Comparison of ENCODE assay signal across 9 cellular contexts in genomic region chr3:48467110-48467454, GRCh38. TPM values are rescaled to one million over a fixed set of nuclear protein-coding genes. Genes with fewer than 3 reads are reported as not detected.
DNase-seq lines count a peak whose midpoint lies in the region; ATAC-seq and TF ChIP-seq lines count a peak whose summit lies in the region.
"Had no signal": no experiment of that assay in that cellular context is flagged by ENCODE, and none has a peak within 500 bp of the region (broad histone marks: within the 10 kb centered on the region; RNA-seq: fewer than 3 reads in every experiment).

No MANE protein-coding gene starts in this region.

- H2BK120ac ChIP-seq in IMR-90 (ENCODE audit: low read depth, low read length): no peak overlapping the region

- ATAC-seq in IMR-90 (ENCODE audit: low read depth): no peak
- no peak for ATAC-seq in GM18858 (IDR thresholded peaks at IDR 0.05; ENCODE audit: unreplicated experiment)

- no peak overlapping the region for H3K18ac ChIP-seq in IMR-90 (ENCODE audit: low read depth, low read length)

- H3K14ac ChIP-seq in IMR-90 (replicated peaks; ENCODE audit: low read depth, low read length): 0 out of 2 replicates have a peak overlapping the region, but pooled peaks have one; percentile 15

- H4K20me1 ChIP-seq in IMR-90 (ENCODE audit: insufficient read depth, low read length): no peaks in the 10 kb centered on the region; the same call in 1 of the 2 replicates

- CTCF ChIA-PET in IMR-90 (lab: Yijun Ruan, JAX): no interaction called here

- H3K27ac Mint-ChIP-seq in chondrocyte (ENCODE audit: unreplicated experiment): peak overlapping the region; percentile 100
- H3K27ac Mint-ChIP-seq in nephron progenitor cell: peak overlapping the region; percentile 99

- no peak overlapping the region for H2BK20ac ChIP-seq in IMR-90 (ENCODE audit: low read depth, low read length)

- dilution Hi-C loops in IMR-90 (cut with HindIII; ENCODE audit: low sequenced_read_pairs, unreplicated experiment): no loop called here

- H3K9ac ChIP-seq in IMR-90 (ENCODE audit: low read depth, low read length): peak overlapping the region; percentile 84; the same call in 1 of the 2 replicates

- no peaks in the 10 kb centered on the region for H3K9me3 ChIP-seq in IMR-90 (ENCODE audit: control insufficient read depth, insufficient read depth, low read length)

- peaks cover 8% of the 10 kb centered on the region; the same call in 1 of the 2 replicates for H3K9me1 ChIP-seq in IMR-90 (ENCODE audit: insufficient read depth, low read length)

- peak overlapping the region; percentile 89 for H2AK9ac ChIP-seq in IMR-90 (replicated peaks; ENCODE audit: low read depth, low read length, poor library complexity)

- H4K91ac ChIP-seq in IMR-90 (ENCODE audit: insufficient read depth, low read depth, low read length): peak overlapping the region; percentile 21; the same call in 1 of the 2 replicates

- in situ Hi-C loops in IMR-90 (cut with MboI; ENCODE audit: low sequenced_read_pairs): loop anchor here (5.0 to 10.0 kb wide), 2 partner anchors 90 to 198 kb away; partner anchors contain the start of genes CELSR3 and PFKFB4

- H4K8ac ChIP-seq in IMR-90 (ENCODE audit: low read depth in 2 of 2, low read length in 2 of 2): peak overlapping the region in 1 of 2 experiments; percentile 97; a peak in 2 of 4 replicates

- peak overlapping the region; percentile 93 for H2AK5ac ChIP-seq in IMR-90 (ENCODE audit: low read depth, low read length)

- peaks cover 22% of the 10 kb centered on the region for H3K4me1 ChIP-seq in IMR-90 (ENCODE audit: control insufficient read depth, insufficient read depth, low read length)

- 0 out of 2 replicates have a peak overlapping the region, but pooled peaks have one; percentile 71 for H4K5ac ChIP-seq in IMR-90 (ENCODE audit: low read depth, low read length)

- no peak for TF ChIP-seq CTCF in AG09309 (IDR thresholded peaks at IDR 0.05; ENCODE audit: control insufficient read depth, insufficient read depth, low read depth, low read length, missing control alignments)
- no peak for TF ChIP-seq CTCF in IMR-90 (conservative IDR thresholded peaks at IDR 0.05; ENCODE audit: low read depth, low read length)
- no peak for TF ChIP-seq CTCF in chondrocyte (IDR thresholded peaks at IDR 0.05)
- TF ChIP-seq CTCF in nephron progenitor cell (IDR thresholded peaks at IDR 0.05): no peak

- H3K79me1 ChIP-seq in IMR-90 (ENCODE audit: low read depth in 1 of 2, low read length in 2 of 2): peaks cover 0 to 56% of the 10 kb centered on the region in 2 experiments; a peak in 3 of 4 replicates

- H3K27me3 ChIP-seq in IMR-90 (ENCODE audit: control insufficient read depth, insufficient read depth, low read length): no peaks in the 10 kb centered on the region

- H3K27me3 Mint-ChIP-seq in chondrocyte (ENCODE audit: low read depth): no peaks in the 10 kb centered on the region
- H3K27me3 Mint-ChIP-seq in nephron progenitor cell (ENCODE audit: low read depth, poor library complexity): no peaks in the 10 kb centered on the region

- H2BK15ac ChIP-seq in IMR-90 (ENCODE audit: low read depth, low read length): no peak overlapping the region

- H3K36me3 ChIP-seq in IMR-90 (ENCODE audit: control insufficient read depth, insufficient read depth, low read length): peaks cover 34% of the 10 kb centered on the region

- no TSS peak for BruUV-seq in IMR-90 (replicated peaks; lab: Mats Ljungman, UMichigan)

- peak overlapping the region; percentile 38 for H2AFZ ChIP-seq in IMR-90 (replicated peaks; ENCODE audit: low read length, poor library complexity)

- H3K23ac ChIP-seq in IMR-90 (ENCODE audit: low read depth, low read length): peak overlapping the region; percentile 66

- peaks cover 49% of the 10 kb centered on the region for H3K4me1 Mint-ChIP-seq in chondrocyte (ENCODE audit: low read depth)
- peaks cover 38% of the 10 kb centered on the region for H3K4me1 Mint-ChIP-seq in nephron progenitor cell

- H3K4me3 ChIP-seq in AG09309 (ENCODE audit: control insufficient read depth, low read depth, low read length) (peak overlapping the region; percentile 46; the same call in 1 of the 2 replicates), IMR-90 (ENCODE audit: insufficient read depth, low read depth, low read length) (no peak overlapping the region)

- peak overlapping the region; percentile 53 for H3K4ac ChIP-seq in IMR-90 (ENCODE audit: low read depth, low read length)

- no peak overlapping the region for H3K56ac ChIP-seq in IMR-90 (ENCODE audit: extremely low read depth, insufficient read depth, low read length)

- 100% methylated on average over 5 of the region's 9 CpGs; no CpG with 5 or more reads in 1 of the 2 experiments for WGBS in IMR-90 (ENCODE audit: extremely low coverage in 2 of 2, insufficient read length in 1 of 2), 2 experiments

- no peak for TF ChIP-seq POLR2A in IMR-90 (IDR thresholded peaks at IDR 0.05; ENCODE audit: low read depth, low read length)

- TF ChIP-seq RAD21 in IMR-90 (IDR thresholded peaks at IDR 0.05; ENCODE audit: low read length): no peak

- H3K27ac ChIP-seq in IMR-90 (ENCODE audit: insufficient read depth, low read length): peak overlapping the region; percentile 92

- intact Hi-C loops in IMR-90 (cut with micrococcal nuclease): loop anchor here (5.0 kb wide), 1 partner anchor 220 kb away; the partner anchor contains the start of gene NCKIPSD

- POLR2A ChIA-PET in IMR-90 (lab: Charles Lee; ENCODE audit: unreplicated experiment): no interaction called here

- H2BK5ac ChIP-seq in IMR-90 (ENCODE audit: low read depth, low read length, poor library complexity, severe bottlenecking): peak overlapping the region; percentile 98

- peak overlapping the region; percentile 77 for H3K4me3 Mint-ChIP-seq in chondrocyte (ENCODE audit: unreplicated experiment)
- no peak overlapping the region for H3K4me3 Mint-ChIP-seq in nephron progenitor cell

- H3K36me3 Mint-ChIP-seq in chondrocyte (ENCODE audit: low read depth) (peaks cover 17% of the 10 kb centered on the region), nephron progenitor cell (ENCODE audit: low read depth) (peaks cover 12% of the 10 kb centered on the region)

- DNase-seq in AG09309 (ENCODE audit: low read depth) (no peak), IMR-90 (no peak), chondrocyte (ENCODE audit: low spot score) (no peak), nephron progenitor cell (no peak), SHP77 treated with DMSO at 0.1 percent for 48 hours (lab: John Stamatoyannopoulos, UW) (no peak), DMS79 (lab: John Stamatoyannopoulos, UW) (no peak), NCI-H524 treated with DMSO at 0.1 percent for 48 hours (lab: John Stamatoyannopoulos, UW) (no peak)
- DNase-seq: NCI-H1436 treated with DMSO at 0.1 percent for 48 hours had no signal

- no peaks in the 10 kb centered on the region for H3K9me3 Mint-ChIP-seq in chondrocyte (ENCODE audit: low read depth)
- no peaks in the 10 kb centered on the region for H3K9me3 Mint-ChIP-seq in nephron progenitor cell

- peak overlapping the region; percentile 91; the same call in 1 of the 2 replicates for H3K4me2 ChIP-seq in IMR-90 (ENCODE audit: low read depth, low read length)

TF ChIP-seq in IMR-90, 13 proteins besides CTCF, POLR2A, EP300 and RAD21:
- no peak for TF ChIP-seq BHLHE40 (IDR thresholded peaks at IDR 0.05; ENCODE audit: low read depth, low read length)
- TF ChIP-seq FOS (IDR thresholded peaks at IDR 0.05; ENCODE audit: low read depth, low read length): no peak
- no peak for TF ChIP-seq RCOR1 (IDR thresholded peaks at IDR 0.05; ENCODE audit: insufficient replicate concordance, low read length)
- no peak for TF ChIP-seq USF2 (IDR thresholded peaks at IDR 0.05; ENCODE audit: low read depth, low read length)
- TF ChIP-seq MAZ (IDR thresholded peaks at IDR 0.05; ENCODE audit: borderline replicate concordance, low read depth, low read length): no peak
- no peak for TF ChIP-seq CEBPB (IDR thresholded peaks at IDR 0.05; ENCODE audit: low read depth, low read length)
- TF ChIP-seq MXI1 (IDR thresholded peaks at IDR 0.05; ENCODE audit: borderline replicate concordance, low read depth, low read length): no peak
- TF ChIP-seq CHD1 (IDR thresholded peaks at IDR 0.05; ENCODE audit: low read depth, low read length): no peak
- TF ChIP-seq SMC3 (IDR thresholded peaks at IDR 0.05; ENCODE audit: low read depth, low read length): no peak
TF ChIP-seq in IMR-90: peak in this region for 0.

RNA-seq across cellular contexts. Expression of gene ATRIP, which starts 20.5 kb away (rescaled TPM):
- total RNA-seq in IMR-90 (2012; rRNA removed): 7.2 and 10.8 TPM in 2 replicates
- 6.8 and 7.2 TPM in 2 replicates for polyA plus RNA-seq in IMR-90 (2012; rRNA removed)
- 3.8 and 4.0 TPM in 2 replicates for polyA plus RNA-seq in IMR-90 (2012; cell fraction: cytosol; rRNA removed)
- polyA plus RNA-seq in IMR-90 (2012; cell fraction: nucleus; rRNA removed; ENCODE audit: low replicate concordance): 8.2 and 14.4 TPM in 2 replicates
- total RNA-seq in chondrocyte: 8.7 to 10.7 TPM (median 8.8 TPM) in 3 replicates

RNA-seq across cellular contexts. Expression of gene TMA7, which starts 27.0 kb away (rescaled TPM):
- total RNA-seq in IMR-90 (2012; rRNA removed) (81.9 and 131 TPM in 2 replicates), chondrocyte (184 to 243 TPM (median 184 TPM) in 3 replicates)
- polyA plus RNA-seq in IMR-90 (2012; rRNA removed): 220 and 240 TPM in 2 replicates
- 76.2 and 162 TPM in 2 replicates for polyA plus RNA-seq in IMR-90 (2012; cell fraction: cytosol; rRNA removed)
- 19.3 and 97.5 TPM in 2 replicates for polyA plus RNA-seq in IMR-90 (2012; cell fraction: nucleus; rRNA removed; ENCODE audit: low replicate concordance)

RNA-seq across cellular contexts. Expression of gene CCDC51, which starts 27.2 kb away (rescaled TPM):
- total RNA-seq in IMR-90 (2012; rRNA removed) (15.3 and 16.1 TPM in 2 replicates), chondrocyte (13.3 to 25.8 TPM (median 23.9 TPM) in 3 replicates)
- 11.0 TPM in 2 replicates for polyA plus RNA-seq in IMR-90 (2012; rRNA removed)
- 11.0 and 14.3 TPM in 2 replicates for polyA plus RNA-seq in IMR-90 (2012; cell fraction: cytosol; rRNA removed)
- polyA plus RNA-seq in IMR-90 (2012; cell fraction: nucleus; rRNA removed; ENCODE audit: low replicate concordance): 4.0 and 4.7 TPM in 2 replicates

RNA-seq across cellular contexts. Expression of gene SHISA5, which starts 36.9 kb away (rescaled TPM):
- total RNA-seq in IMR-90 (2012; rRNA removed): 82.3 and 88.6 TPM in 2 replicates
- polyA plus RNA-seq in IMR-90 (2012; rRNA removed): 162 and 181 TPM in 2 replicates
- polyA plus RNA-seq in IMR-90 (2012; cell fraction: cytosol; rRNA removed): 139 and 294 TPM in 2 replicates
- polyA plus RNA-seq in IMR-90 (2012; cell fraction: nucleus; rRNA removed; ENCODE audit: low replicate concordance): 81.3 and 139 TPM in 2 replicates
- total RNA-seq in chondrocyte: 162 to 188 TPM (median 188 TPM) in 3 replicates

RNA-seq across cellular contexts. Expression of gene PLXNB1, which starts 37.2 kb away (rescaled TPM):
- 5.2 and 9.2 TPM in 2 replicates for total RNA-seq in IMR-90 (2012; rRNA removed)
- polyA plus RNA-seq in IMR-90 (2012; rRNA removed): 25.3 and 27.0 TPM in 2 replicates
- polyA plus RNA-seq in IMR-90 (2012; cell fraction: cytosol; rRNA removed): 11.3 and 16.3 TPM in 2 replicates
- polyA plus RNA-seq in IMR-90 (2012; cell fraction: nucleus; rRNA removed; ENCODE audit: low replicate concordance): 156 and 317 TPM in 2 replicates
- total RNA-seq in chondrocyte: 63.2 to 115 TPM (median 108 TPM) in 3 replicates
